ENCODE assay signal across 8 cellular contexts in genomic region chr16:67521095-67521804, GRCh38. TPM values are rescaled to one million over a fixed set of nuclear protein-coding genes. Genes with fewer than 3 reads are reported as not detected.
DNase-seq lines count a peak whose midpoint lies in the region; ATAC-seq and TF ChIP-seq lines count a peak whose summit lies in the region.

No MANE protein-coding gene starts in this region.

- peak; percentile 91 for DNase-seq in D341Med (ENCODE audit: low spot score)
- DNase-seq in NOMO-1 treated with dmso at 0.1 percent for 144 hours (lab: John Stamatoyannopoulos, UW; ENCODE audit: unreplicated experiment): peak; percentile 88
- peak; percentile 97 for DNase-seq in activated CD8-positive, alpha-beta memory T cell treated with anti-CD3 and anti-CD28 coated beads, Interleukin-2, amount 50 U/mL, for 24 hours (ENCODE audit: extremely low read depth)
- DNase-seq in endothelial cell (ENCODE audit: low spot score): peak; percentile 100
- DNase-seq in mesothelial cell of epicardium (ENCODE audit: low spot score in 2 of 2, unreplicated experiment in 2 of 2): peak; percentile 87 to 98
- DNase-seq in stimulated activated CD8-positive, alpha-beta memory T cell treated with anti-CD3 and anti-CD28 coated beads, Interleukin-15, amount 100 ng/mL, for 4 hours (ENCODE audit: low read depth in 2 of 2): peak; percentile 84 to 96

- H3K27ac ChIP-seq in HUES48 (ENCODE audit: low read depth, low read length): peak overlapping the region; percentile 89

- no peaks in the 10 kb centered on the region for H3K36me3 ChIP-seq in HUES48 (ENCODE audit: control insufficient read depth, insufficient read depth, low read length)

- peaks cover 44% of the 10 kb centered on the region for H3K27me3 ChIP-seq in HUES48 (ENCODE audit: control insufficient read depth, insufficient read depth, low read length)

- H3K4me1 ChIP-seq in HUES48 (ENCODE audit: control insufficient read depth, insufficient read depth, low read length): no peaks in the 10 kb centered on the region

- H3K4me1 Mint-ChIP-seq in endothelial cell (ENCODE audit: unreplicated experiment): peaks cover 27% of the 10 kb centered on the region
- H3K4me1 Mint-ChIP-seq in mesothelial cell of epicardium: peaks cover 24% of the 10 kb centered on the region

- peak overlapping the region; percentile 89 for H3K4me3 Mint-ChIP-seq in endothelial cell (ENCODE audit: unreplicated experiment)
- H3K4me3 Mint-ChIP-seq in mesothelial cell of epicardium: peak overlapping the region; percentile 84

- H3K9me3 Mint-ChIP-seq in endothelial cell (ENCODE audit: unreplicated experiment) (no peaks in the 10 kb centered on the region), mesothelial cell of epicardium (no peaks in the 10 kb centered on the region)

- peak; percentile 59 for ATAC-seq in GM21423 (IDR thresholded peaks at IDR 0.05; ENCODE audit: unreplicated experiment)

- TF ChIP-seq CTCF in endothelial cell (IDR thresholded peaks at IDR 0.05; ENCODE audit: unreplicated experiment) (peak; percentile 90), mesothelial cell of epicardium (IDR thresholded peaks at IDR 0.05; ENCODE audit: unreplicated experiment) (peak; percentile 92)

- H3K36me3 Mint-ChIP-seq in endothelial cell (ENCODE audit: low read depth, unreplicated experiment) (peaks cover 7% of the 10 kb centered on the region), mesothelial cell of epicardium (no peaks in the 10 kb centered on the region)

- H3K9ac ChIP-seq in HUES48 (ENCODE audit: low read depth, low read length): peak overlapping the region; percentile 13; the same call in 1 of the 2 replicates

- H3K27me3 Mint-ChIP-seq in endothelial cell (ENCODE audit: unreplicated experiment) (peaks cover 21% of the 10 kb centered on the region), mesothelial cell of epicardium (ENCODE audit: low read depth) (peaks cover 1% of the 10 kb centered on the region)

- no peaks in the 10 kb centered on the region for H3K9me3 ChIP-seq in HUES48 (ENCODE audit: control insufficient read depth, insufficient read depth, low read length)

- H3K27ac Mint-ChIP-seq in endothelial cell (ENCODE audit: unreplicated experiment): peak overlapping the region; percentile 94
- H3K27ac Mint-ChIP-seq in mesothelial cell of epicardium: peak overlapping the region; percentile 100

- peak overlapping the region; percentile 65 for H3K4me3 ChIP-seq in HUES48 (ENCODE audit: low read depth, low read length)

RNA-seq across cellular contexts. Expression of gene RIPOR1, which starts 7.4 kb away (rescaled TPM):
- total RNA-seq in endothelial cell (ENCODE audit: unreplicated experiment) (184 TPM), mesothelial cell of epicardium (55.9 to 69.2 TPM (median 58.9 TPM) in 3 replicates)

RNA-seq across cellular contexts. Expression of gene AGRP, which starts 37.9 kb away (rescaled TPM):
- total RNA-seq in endothelial cell (ENCODE audit: unreplicated experiment): not detected
- not detected in 3 replicates for total RNA-seq in mesothelial cell of epicardium

RNA-seq across cellular contexts. Expression of gene ATP6V0D1, which starts 40.3 kb away (rescaled TPM):
- 107 TPM for total RNA-seq in endothelial cell (ENCODE audit: unreplicated experiment)
- total RNA-seq in mesothelial cell of epicardium: 50.9 to 53.7 TPM (median 53.2 TPM) in 3 replicates

RNA-seq across cellular contexts. Expression of gene CTCF, which starts 41.1 kb away (rescaled TPM):
- total RNA-seq in endothelial cell (ENCODE audit: unreplicated experiment) (40.1 TPM), mesothelial cell of epicardium (58.0 to 61.4 TPM (median 60.5 TPM) in 3 replicates)

Comparison
In these comparisons a context has a peak if more than half of its experiments do, and no peak if none do; other contexts are left out.
1. Peak in every context shown above with its lines: DNase-seq, ATAC-seq, H3K4me3 ChIP-seq and H3K27ac ChIP-seq.